ENCODE assay signal across 2 cellular contexts in the genomic region with DNA sequence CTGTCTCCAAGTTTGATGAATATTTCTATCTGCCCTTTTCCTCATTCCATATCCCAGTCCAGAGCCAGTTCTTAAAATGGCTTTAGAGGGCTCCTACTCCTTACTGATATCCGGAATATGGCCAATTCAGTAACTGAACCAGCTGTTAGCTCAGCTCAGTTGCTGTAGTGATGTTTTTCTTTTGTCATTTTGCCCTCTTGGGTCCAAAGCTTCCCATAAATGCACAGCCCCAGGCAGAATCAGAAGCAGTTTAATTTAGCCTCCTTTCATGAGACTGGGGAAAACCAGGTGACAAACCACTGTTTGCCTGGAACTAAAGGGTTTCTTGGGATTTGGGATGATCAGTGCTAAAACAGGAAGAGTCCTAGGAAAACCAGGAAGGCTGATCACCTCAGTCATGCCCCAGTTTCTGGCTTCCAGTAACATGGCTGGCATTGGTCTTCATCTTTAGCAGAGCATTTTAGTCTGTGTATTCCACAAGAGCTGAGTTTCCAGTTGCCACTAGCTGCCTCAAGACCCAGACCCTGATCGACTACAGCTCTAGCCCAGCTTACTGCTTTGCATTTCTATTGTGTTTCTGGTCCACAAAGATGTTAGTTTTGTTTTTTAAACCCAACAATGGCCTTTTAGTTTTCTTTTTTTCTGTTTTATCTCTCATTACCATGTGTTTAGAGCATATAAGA.
TF ChIP-seq lines count a peak whose summit lies in the region.

No MANE protein-coding gene starts in this region.

TF ChIP-seq in SK-N-SH, 30 proteins besides CTCF, POLR2A, EP300 and RAD21 (continued from another document):
- no peak for TF ChIP-seq IRF3 (IDR thresholded peaks at IDR 0.05; ENCODE audit: low read depth, low read length)
- no peak for TF ChIP-seq TCF12 (IDR thresholded peaks at IDR 0.05)
- no peak for TF ChIP-seq NRF1 (IDR thresholded peaks at IDR 0.05; ENCODE audit: low read depth, low read length)
- TF ChIP-seq RFX5 (IDR thresholded peaks at IDR 0.05; ENCODE audit: low read length): no peak
- no peak for TF ChIP-seq GABPA (IDR thresholded peaks at IDR 0.05; ENCODE audit: low read depth)
- TF ChIP-seq MXI1 (IDR thresholded peaks at IDR 0.05; ENCODE audit: low read depth, low read length): no peak
- no peak for TF ChIP-seq POLR2AphosphoS5 (IDR thresholded peaks at IDR 0.05; ENCODE audit: low read depth, low read length)
- TF ChIP-seq ELF1 (IDR thresholded peaks at IDR 0.05): no peak
- no peak for TF ChIP-seq TAF1 (IDR thresholded peaks at IDR 0.05; ENCODE audit: borderline replicate concordance, low read depth, low read length)
- no peak for TF ChIP-seq EZH2phosphoT487 (IDR thresholded peaks at IDR 0.05; ENCODE audit: borderline replicate concordance, low read depth)
- TF ChIP-seq, protein P1, sequence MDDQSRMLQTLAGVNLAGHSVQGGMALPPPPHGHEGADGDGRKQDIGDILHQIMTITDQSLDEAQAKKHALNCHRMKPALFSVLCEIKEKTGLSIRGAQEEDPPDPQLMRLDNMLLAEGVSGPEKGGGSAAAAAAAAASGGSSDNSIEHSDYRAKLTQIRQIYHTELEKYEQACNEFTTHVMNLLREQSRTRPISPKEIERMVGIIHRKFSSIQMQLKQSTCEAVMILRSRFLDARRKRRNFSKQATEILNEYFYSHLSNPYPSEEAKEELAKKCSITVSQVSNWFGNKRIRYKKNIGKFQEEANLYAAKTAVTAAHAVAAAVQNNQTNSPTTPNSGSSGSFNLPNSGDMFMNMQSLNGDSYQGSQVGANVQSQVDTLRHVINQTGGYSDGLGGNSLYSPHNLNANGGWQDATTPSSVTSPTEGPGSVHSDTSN (IDR thresholded peaks at IDR 0.05): no peak
- TF ChIP-seq GATA2 (CRISPR knock-in tag; IDR thresholded peaks at IDR 0.05): no peak
- TF ChIP-seq NFIC (IDR thresholded peaks at IDR 0.05; ENCODE audit: borderline replicate concordance): no peak
- TF ChIP-seq FOXJ3 (CRISPR knock-in tag; IDR thresholded peaks at IDR 0.05): no peak
- TF ChIP-seq, protein P2, sequence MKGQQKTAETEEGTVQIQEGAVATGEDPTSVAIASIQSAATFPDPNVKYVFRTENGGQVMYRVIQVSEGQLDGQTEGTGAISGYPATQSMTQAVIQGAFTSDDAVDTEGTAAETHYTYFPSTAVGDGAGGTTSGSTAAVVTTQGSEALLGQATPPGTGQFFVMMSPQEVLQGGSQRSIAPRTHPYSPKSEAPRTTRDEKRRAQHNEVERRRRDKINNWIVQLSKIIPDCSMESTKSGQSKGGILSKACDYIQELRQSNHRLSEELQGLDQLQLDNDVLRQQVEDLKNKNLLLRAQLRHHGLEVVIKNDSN (IDR thresholded peaks at IDR 0.05; ENCODE audit: borderline replicate concordance, low read depth): no peak
- TF ChIP-seq FOXM1 (IDR thresholded peaks at IDR 0.05; ENCODE audit: low read depth): no peak
- no peak for TF ChIP-seq TEAD4 (IDR thresholded peaks at IDR 0.05; ENCODE audit: borderline replicate concordance, insufficient read depth)
- TF ChIP-seq FOSL2 (IDR thresholded peaks at IDR 0.05; ENCODE audit: borderline replicate concordance, low read depth): no peak

TF ChIP-seq in SK-N-SH treated with all-trans-retinoic acid at 6 μM for 48 hours, 23 proteins besides CTCF, POLR2A, EP300 and RAD21 (continued from another document):
- no peak for TF ChIP-seq PATZ1 (CRISPR knock-in tag; IDR thresholded peaks at IDR 0.05; ENCODE audit: borderline replicate concordance)
- TF ChIP-seq, protein P3, sequence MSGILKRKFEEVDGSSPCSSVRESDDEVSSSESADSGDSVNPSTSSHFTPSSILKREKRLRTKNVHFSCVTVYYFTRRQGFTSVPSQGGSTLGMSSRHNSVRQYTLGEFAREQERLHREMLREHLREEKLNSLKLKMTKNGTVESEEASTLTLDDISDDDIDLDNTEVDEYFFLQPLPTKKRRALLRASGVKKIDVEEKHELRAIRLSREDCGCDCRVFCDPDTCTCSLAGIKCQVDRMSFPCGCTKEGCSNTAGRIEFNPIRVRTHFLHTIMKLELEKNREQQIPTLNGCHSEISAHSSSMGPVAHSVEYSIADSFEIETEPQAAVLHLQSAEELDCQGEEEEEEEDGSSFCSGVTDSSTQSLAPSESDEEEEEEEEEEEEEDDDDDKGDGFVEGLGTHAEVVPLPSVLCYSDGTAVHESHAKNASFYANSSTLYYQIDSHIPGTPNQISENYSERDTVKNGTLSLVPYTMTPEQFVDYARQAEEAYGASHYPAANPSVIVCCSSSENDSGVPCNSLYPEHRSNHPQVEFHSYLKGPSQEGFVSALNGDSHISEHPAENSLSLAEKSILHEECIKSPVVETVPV (CRISPR knock-in tag; IDR thresholded peaks at IDR 0.05): no peak
- TF ChIP-seq ZFP30 (CRISPR knock-in tag; IDR thresholded peaks at IDR 0.05): no peak
- TF ChIP-seq ZNF8 (CRISPR knock-in tag; IDR thresholded peaks at IDR 0.05): no peak
- no peak for TF ChIP-seq PPARA (CRISPR knock-in tag; IDR thresholded peaks at IDR 0.05; ENCODE audit: borderline replicate concordance)
- no peak for TF ChIP-seq TOX (CRISPR knock-in tag; IDR thresholded peaks at IDR 0.05; ENCODE audit: borderline replicate concordance)
- TF ChIP-seq TCF4 (CRISPR knock-in tag; IDR thresholded peaks at IDR 0.05; ENCODE audit: borderline replicate concordance): no peak
- TF ChIP-seq TSHZ2 (CRISPR knock-in tag; IDR thresholded peaks at IDR 0.05): no peak
- TF ChIP-seq ZC3H10 (CRISPR knock-in tag; IDR thresholded peaks at IDR 0.05): no peak
